In the genomic region with DNA sequence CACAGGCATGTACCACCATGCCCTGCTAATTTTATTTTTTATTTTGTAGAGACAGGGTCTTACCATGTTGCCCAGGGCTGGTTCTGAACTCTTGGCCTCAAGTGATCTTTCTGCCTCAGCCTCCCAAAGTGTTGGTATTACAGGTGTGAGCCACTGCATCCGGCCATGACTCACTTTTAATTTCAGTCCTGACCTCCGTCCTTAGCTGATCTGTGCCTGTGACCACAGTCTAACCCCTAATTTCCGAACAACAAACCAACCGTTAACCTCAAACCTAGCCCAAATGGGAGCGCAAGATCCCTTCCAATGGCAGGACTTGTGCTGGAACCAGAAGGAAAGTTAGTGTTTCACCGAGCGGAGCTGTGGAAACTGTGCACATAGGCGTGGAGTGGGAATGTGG, we compare ENCODE assay signal across 26 cellular contexts. TPM values are rescaled to one million over a fixed set of nuclear protein-coding genes. Genes with fewer than 3 reads are reported as not detected.
DNase-seq lines count a peak whose midpoint lies in the region; ATAC-seq and TF ChIP-seq lines count a peak whose summit lies in the region.
"Had no signal": no experiment of that assay in that cellular context is flagged by ENCODE, and none has a peak within 500 bp of the region (broad histone marks: within the 10 kb centered on the region; RNA-seq: fewer than 3 reads in every experiment).

No MANE protein-coding gene starts in this region.

- H2BK5ac ChIP-seq in H9 (ENCODE audit: insufficient read length, low read length) = no peak overlapping the region
- H2BK5ac ChIP-seq in mesendoderm (ENCODE audit: low read length) = peak overlapping the region; percentile 35

- H2BK20ac ChIP-seq in H9 (ENCODE audit: low read depth, low read length, poor library complexity, severe bottlenecking) = no peak overlapping the region

- H3K9me3 ChIP-seq in Caco-2 (no peaks in the 10 kb centered on the region), H9 (ENCODE audit: control insufficient read depth, low read depth, low read length) (no peaks in the 10 kb centered on the region), A673 (ENCODE audit: low read depth, low read length, poor library complexity, severe bottlenecking) (no peaks in the 10 kb centered on the region)
- no peaks in the 10 kb centered on the region for H3K9me3 ChIP-seq in naive thymus-derived CD4-positive, alpha-beta T cell (ENCODE audit: control insufficient read depth in 2 of 3, low read length in 3 of 3)
- H3K9me3 ChIP-seq: BE2C, sigmoid colon, thyroid gland, vagina had no signal

- no peak overlapping the region for H4K5ac ChIP-seq in H9 (ENCODE audit: insufficient read length, low read depth, low read length)
- H4K5ac ChIP-seq in mesendoderm (ENCODE audit: low read length) = no peak overlapping the region

- no peaks in the 10 kb centered on the region for H3K36me3 ChIP-seq in Caco-2 (ENCODE audit: control insufficient read depth, insufficient read depth, low read length)
- H3K36me3 ChIP-seq in mesendoderm (ENCODE audit: control insufficient read depth, insufficient read depth, low read length) = no peaks in the 10 kb centered on the region
- H3K36me3 ChIP-seq in A673 (ENCODE audit: insufficient read depth, low read length, poor library complexity, severe bottlenecking) = no peaks in the 10 kb centered on the region
- H3K36me3 ChIP-seq in naive thymus-derived CD4-positive, alpha-beta T cell (ENCODE audit: control insufficient read depth in 2 of 3, insufficient read depth in 3 of 3, low read length in 3 of 3) = no peaks in the 10 kb centered on the region
- H3K36me3 ChIP-seq: BE2C, sigmoid colon, thyroid gland, vagina had no signal

- 0 out of 2 replicates have a peak overlapping the region, but pooled peaks have one; percentile 3 for H3K14ac ChIP-seq in H9 (ENCODE audit: insufficient read depth, low read length)

- CTCF ChIA-PET in Caco-2 (lab: Charles Lee) = no interaction called here
- CTCF ChIA-PET in A673 (lab: Charles Lee) = no interaction called here
- CTCF ChIA-PET in naive thymus-derived CD4-positive, alpha-beta T cell (lab: Charles Lee) = no interaction called here

- H3K27ac ChIP-seq in H9 (ENCODE audit: insufficient read length, low read depth, low read length) = no peak overlapping the region
- H3K27ac ChIP-seq in VCaP = peak overlapping the region; percentile 87; the same call in 1 of the 2 replicates
- peak overlapping the region; percentile 5 for H3K27ac ChIP-seq in mesendoderm (ENCODE audit: low read depth, low read length)
- H3K27ac ChIP-seq in A673 (ENCODE audit: low read depth, low read length, poor library complexity, severe bottlenecking) = no peak overlapping the region
- no peak overlapping the region for H3K27ac ChIP-seq in naive thymus-derived CD4-positive, alpha-beta T cell (ENCODE audit: low read depth, low read length)
- H3K27ac ChIP-seq: sigmoid colon, thyroid gland, vagina had no signal

- H3K4me1 Mint-ChIP-seq in Caco-2 (ENCODE audit: low read depth, unreplicated experiment) = peaks cover 18% of the 10 kb centered on the region
- peaks cover 41 to 46% of the 10 kb centered on the region in 2 experiments for H3K4me1 Mint-ChIP-seq in H9
- peaks cover 0 to 24% (median 18%) of the 10 kb centered on the region in 7 donors for H3K4me1 Mint-ChIP-seq in naive thymus-derived CD4-positive, alpha-beta T cell

- H3T11ph ChIP-seq in H9 (ENCODE audit: low read length) = no peak overlapping the region

- H3K56ac ChIP-seq in H9 (ENCODE audit: insufficient read length, low read depth, low read length) (no peak overlapping the region), mesendoderm (ENCODE audit: low read length) (peak overlapping the region; percentile 67)

- H3K4me3 ChIP-seq in Caco-2 (ENCODE audit: low read depth, low read length) (no peak overlapping the region), mesendoderm (ENCODE audit: low read length) (no peak overlapping the region), A673 (ENCODE audit: low read depth, low read length, poor library complexity, severe bottlenecking) (no peak overlapping the region)
- H3K4me3 ChIP-seq in naive thymus-derived CD4-positive, alpha-beta T cell (ENCODE audit: low read length) = no peak overlapping the region
- H3K4me3 ChIP-seq: sigmoid colon, thyroid gland, vagina had no signal

- H4K91ac ChIP-seq in H9 (ENCODE audit: insufficient read length, low read depth, low read length) = no peak overlapping the region

- H3K4me1 ChIP-seq in Caco-2 (peaks cover 27% of the 10 kb centered on the region), H9 (ENCODE audit: insufficient read depth, low read length) (peaks cover 12% of the 10 kb centered on the region; the same call in 1 of the 2 replicates), mesendoderm (ENCODE audit: control insufficient read depth, low read depth, low read length) (peaks cover 6% of the 10 kb centered on the region), A673 (ENCODE audit: insufficient read depth, low read length, poor library complexity, severe bottlenecking) (no peaks in the 10 kb centered on the region)
- peaks cover 7 to 8% of the 10 kb centered on the region in 2 donors for H3K4me1 ChIP-seq in naive thymus-derived CD4-positive, alpha-beta T cell (ENCODE audit: control insufficient read depth in 2 of 2, insufficient read depth in 2 of 2, low read length in 2 of 2)
- H3K4me1 ChIP-seq: BE2C, vagina had no signal

- H3K9me3 Mint-ChIP-seq in Caco-2 (ENCODE audit: unreplicated experiment) (no peaks in the 10 kb centered on the region), H9 (peaks cover 3% of the 10 kb centered on the region in 2 experiments; a peak in 3 of 5 replicates)
- H3K9me3 Mint-ChIP-seq in naive thymus-derived CD4-positive, alpha-beta T cell = peaks cover 0 to 2% (median 0%) of the 10 kb centered on the region in 11 donors
- H3K9me3 Mint-ChIP-seq: activated naive CD4-positive, alpha-beta T cell treated with anti-CD3 and anti-CD28 coated beads for 36 hours; dendritic cell treated with granulocyte-macrophage colony-stimulating factor and Interleukin-4, amounts not matched to agents 40 ng/mL and 50 ng/mL, for 4 days had no signal

- H3K79me2 ChIP-seq in H9 (ENCODE audit: insufficient read depth, low read length) = no peaks in the 10 kb centered on the region
- H3K79me2 ChIP-seq in mesendoderm (ENCODE audit: control insufficient read depth, insufficient read depth, low read length) = no peaks in the 10 kb centered on the region

- POLR2A ChIA-PET in Caco-2 (lab: Charles Lee) (no interaction called here), A673 (lab: Charles Lee; ENCODE audit: low non-redundant PET) (no interaction called here)
- POLR2A ChIA-PET in naive thymus-derived CD4-positive, alpha-beta T cell (lab: Charles Lee) = interaction anchor here (1.0 kb wide), 1 partner anchor 21 kb away, joined by 3 read pairs; no protein-coding TSS in a partner anchor

- BruUV-seq in Caco-2 (replicated peaks; lab: Mats Ljungman, UMichigan) (no TSS peak), A673 (replicated peaks; lab: Mats Ljungman, UMichigan) (no TSS peak)

- H3K9ac ChIP-seq in H9 (ENCODE audit: extremely low read depth, insufficient read length, low read length) = no peak overlapping the region
- no peak overlapping the region for H3K9ac ChIP-seq in mesendoderm (ENCODE audit: low read length)

- H3K4me3 Mint-ChIP-seq in Caco-2 (ENCODE audit: unreplicated experiment) (no peak overlapping the region), H9 (peak overlapping the region in 1 of 2 experiments; percentile 53; a peak in 3 of 5 replicates)
- H3K4me3 Mint-ChIP-seq in naive thymus-derived CD4-positive, alpha-beta T cell = no peak overlapping the region
- H3K4me3 Mint-ChIP-seq: activated naive CD4-positive, alpha-beta T cell treated with anti-CD3 and anti-CD28 coated beads for 36 hours; dendritic cell treated with granulocyte-macrophage colony-stimulating factor and Interleukin-4, amounts not matched to agents 40 ng/mL and 50 ng/mL, for 4 days; endodermal cell; mesothelial cell of epicardium had no signal

- H3K27ac Mint-ChIP-seq in Caco-2 (ENCODE audit: unreplicated experiment) = peak overlapping the region; percentile 25
- H3K27ac Mint-ChIP-seq in H9 = peak overlapping the region; percentile 7 to 92 (median 56); a peak in 6 of 7 replicates
- peak overlapping the region in 2 of 9 donors; percentile 23 to 87 for H3K27ac Mint-ChIP-seq in naive thymus-derived CD4-positive, alpha-beta T cell
- H3K27ac Mint-ChIP-seq: activated naive CD4-positive, alpha-beta T cell treated with anti-CD3 and anti-CD28 coated beads for 36 hours; dendritic cell treated with granulocyte-macrophage colony-stimulating factor and Interleukin-4, amounts not matched to agents 40 ng/mL and 50 ng/mL, for 4 days; mesothelial cell of epicardium had no signal

- no peak overlapping the region for H2BK12ac ChIP-seq in H9 (ENCODE audit: insufficient read length, low read depth, low read length)

- intact Hi-C loops in Caco-2 (cut with micrococcal nuclease; ENCODE audit: unreplicated experiment) (no loop called here), A673 (cut with micrococcal nuclease; ENCODE audit: unreplicated experiment) (no loop called here)
- intact Hi-C loops in naive thymus-derived CD4-positive, alpha-beta T cell (cut with micrococcal nuclease) = no loop called here

- H3K27me3 ChIP-seq in Caco-2 (replicated peaks; ENCODE audit: control insufficient read depth, insufficient read depth, low read length) (no peaks in the 10 kb centered on the region), H9 (ENCODE audit: insufficient read depth, low read length) (no peaks in the 10 kb centered on the region), mesendoderm (ENCODE audit: insufficient read depth, low read length, poor library complexity) (no peaks in the 10 kb centered on the region), A673 (replicated peaks; ENCODE audit: insufficient read depth, low read depth, low read length, poor library complexity) (no peaks in the 10 kb centered on the region)
- H3K27me3 ChIP-seq in naive thymus-derived CD4-positive, alpha-beta T cell (ENCODE audit: control insufficient read depth in 2 of 2, insufficient read depth in 2 of 2, low read length in 2 of 2) = no peaks in the 10 kb centered on the region
- H3K27me3 ChIP-seq: BE2C, sigmoid colon, thyroid gland, vagina had no signal

- no peak overlapping the region for H3K4ac ChIP-seq in H9 (ENCODE audit: low read depth, low read length)
- no peak overlapping the region for H3K4ac ChIP-seq in mesendoderm (ENCODE audit: low read depth, low read length)

- no peak for ATAC-seq in naive thymus-derived CD4-positive, alpha-beta T cell

- H3K23ac ChIP-seq in H9 (ENCODE audit: insufficient read length, low read depth, low read length) (no peak overlapping the region), mesendoderm (ENCODE audit: low read length) (no peak overlapping the region)

- no peak overlapping the region for H2AFZ ChIP-seq in H9 (ENCODE audit: low read length)

- H3K27me3 Mint-ChIP-seq in Caco-2 (ENCODE audit: insufficient read depth, unreplicated experiment) (no peaks in the 10 kb centered on the region), H9 (ENCODE audit: low read depth) (0 out of 2 replicates have a peak, but pooled peaks cover 1% of the 10 kb centered on the region)
- peaks cover 0 to 14% (median 0%) of the 10 kb centered on the region in 5 donors for H3K27me3 Mint-ChIP-seq in naive thymus-derived CD4-positive, alpha-beta T cell

- no peaks in the 10 kb centered on the region for H3K79me1 ChIP-seq in H9 (ENCODE audit: insufficient read depth, low read depth, low read length, poor library complexity, severe bottlenecking)
- H3K79me1 ChIP-seq in mesendoderm (ENCODE audit: low read length) = no peaks in the 10 kb centered on the region

- no peaks in the 10 kb centered on the region for H4K20me1 ChIP-seq in H9 (ENCODE audit: control insufficient read depth, insufficient read depth, insufficient read length)

- peak overlapping the region; percentile 2 for H3K18ac ChIP-seq in H9 (ENCODE audit: insufficient read length, low read depth, low read length)
- H3K18ac ChIP-seq in mesendoderm (ENCODE audit: low read length) = no peak overlapping the region

- H4K8ac ChIP-seq in H9 (replicated peaks; ENCODE audit: insufficient read length, low read depth, low read length) (no peak overlapping the region), mesendoderm (ENCODE audit: low read depth, low read length) (no peak overlapping the region)

- no peaks in the 10 kb centered on the region for H3K23me2 ChIP-seq in H9 (ENCODE audit: insufficient read length, low read depth, low read length, poor library complexity, severe bottlenecking)

- no peak overlapping the region for H2BK15ac ChIP-seq in H9 (ENCODE audit: low read depth, low read length)
- no peak overlapping the region for H2BK15ac ChIP-seq in mesendoderm (replicated peaks; ENCODE audit: low read depth)

- H3K36me3 Mint-ChIP-seq in Caco-2 (ENCODE audit: insufficient read depth, unreplicated experiment) = no peaks in the 10 kb centered on the region
- H3K36me3 Mint-ChIP-seq in H9 (ENCODE audit: insufficient read depth in 1 of 3, low read depth in 3 of 3) = no peaks in the 10 kb centered on the region; a peak in 2 of 7 replicates
- H3K36me3 Mint-ChIP-seq in naive thymus-derived CD4-positive, alpha-beta T cell = peaks cover 0 to 10% (median 0%) of the 10 kb centered on the region in 5 donors

- H2BK120ac ChIP-seq in H9 (ENCODE audit: low read depth, low read length, poor library complexity, severe bottlenecking) (no peak overlapping the region), mesendoderm (ENCODE audit: low read depth, low read length) (no peak overlapping the region)

- H2AK5ac ChIP-seq in H9 (ENCODE audit: insufficient read length, low read length) (no peak overlapping the region), mesendoderm (ENCODE audit: low read length) (peak overlapping the region; percentile 85)

- H3K4me2 ChIP-seq in H9 (ENCODE audit: insufficient read depth, insufficient read length, low read length) = no peak overlapping the region
- H3K4me2 ChIP-seq in mesendoderm (ENCODE audit: low read length) = no peak overlapping the region

- DNase-seq in Caco-2 (no peak), H9 (no peak), mesendoderm (no peak), NCI-H69 (lab: John Stamatoyannopoulos, UW) (no peak), A673 (ENCODE audit: low spot score) (no peak)
- no peak for DNase-seq in naive thymus-derived CD4-positive, alpha-beta T cell
- DNase-seq in activated naive CD4-positive, alpha-beta T cell (lab: John Stamatoyannopoulos, UW) = no peak
- DNase-seq: ACHN; activated CD4-positive, alpha-beta T cell treated with anti-CD3 and anti-CD28 coated beads for 48 hours; activated naive CD4-positive, alpha-beta T cell treated with anti-CD3 and anti-CD28 coated beads for 36 hours; BE2C; DMS53; endodermal cell; NCI-H1417 treated with DMSO at 0.1 percent for 48 hours; NCI-H226; NCI-H748 treated with DMSO at 0.1 percent for 48 hours; occipital lobe; SIG-M5; sigmoid colon; stimulated activated CD4-positive, alpha-beta T cell treated with anti-CD3 and anti-CD28 coated beads, Interleukin-12 subunit alpha, Interleukin-12 subunit beta, amount 100 ng/mL, for 4 hours; stimulated activated CD4-positive, alpha-beta T cell treated with anti-CD3 and anti-CD28 coated beads, Interleukin-2, amount 100 ng/mL, for 48 hours; thyroid gland had no signal

- no CpG with 5 or more reads among the region's 8 CpGs for WGBS in H9 (ENCODE audit: extremely low coverage, insufficient read length, low lambda C conversion rate)
- no CpG with 5 or more reads among the region's 8 CpGs for WGBS in mesendoderm (ENCODE audit: extremely low coverage, insufficient coverage, low lambda C conversion rate)

- TF ChIP-seq CTCF in Caco-2 (IDR thresholded peaks at IDR 0.05; ENCODE audit: insufficient read depth in 1 of 2, low read depth in 1 of 2, low read length in 1 of 2, severe bottlenecking in 1 of 2, unreplicated experiment in 1 of 2) (no peak), H9 (conservative IDR thresholded peaks at IDR 0.05) (no peak), VCaP (conservative IDR thresholded peaks at IDR 0.05) (no peak), A673 (conservative IDR thresholded peaks at IDR 0.05; ENCODE audit: low read depth, low read length) (no peak)

RNA-seq across cellular contexts. Expression of a gene that starts 29.3 kb away (rescaled TPM):
- total RNA-seq in Caco-2 (2022) (2.7 and 3.5 TPM in 2 replicates), H9 (2021) (9.3 and 9.9 TPM in 2 replicates), A673 (2021) (0.21 and 0.22 TPM in 2 replicates)
- 7.7 TPM for polyA plus RNA-seq in mesendoderm (2013, experiment 1 of 2)
- 7.4 TPM for polyA plus RNA-seq in mesendoderm (2013, experiment 2 of 2)
- total RNA-seq in naive thymus-derived CD4-positive, alpha-beta T cell = 10 to 100 TPM; 28.8 to 85.5 (median 69.9) TPM
- polyA plus RNA-seq in naive thymus-derived CD4-positive, alpha-beta T cell = 10 to 100 TPM; 16.0 to 30.4 TPM

RNA-seq across cellular contexts. Expression of a gene that starts 43.9 kb away (rescaled TPM):
- total RNA-seq in Caco-2 (2022) = 14.5 TPM in 2 replicates
- 15.7 and 18.9 TPM in 2 replicates for total RNA-seq in H9 (2021)
- 11.7 TPM for polyA plus RNA-seq in mesendoderm (2013, experiment 1 of 2)
- polyA plus RNA-seq in mesendoderm (2013, experiment 2 of 2) = 11.7 TPM
- total RNA-seq in A673 (2021) = 5.5 and 9.4 TPM in 2 replicates
- total RNA-seq in naive thymus-derived CD4-positive, alpha-beta T cell = 100 to 1,000 TPM in 4 of 5 experiments, 10 to 100 TPM in 1; 28.1 to 364 (median 159) TPM
- polyA plus RNA-seq in naive thymus-derived CD4-positive, alpha-beta T cell = 100 to 1,000 TPM; 301 to 853 TPM

Comparison
In these comparisons a context has a peak if more than half of its experiments do, and no peak if none do; other contexts are left out.
1. H3K27ac ChIP-seq: peak in VCaP (single experiment) and mesendoderm (single experiment); none in H9 (single experiment), A673 (single experiment) and naive thymus-derived CD4-positive, alpha-beta T cell (single experiment).